In the genomic region with DNA sequence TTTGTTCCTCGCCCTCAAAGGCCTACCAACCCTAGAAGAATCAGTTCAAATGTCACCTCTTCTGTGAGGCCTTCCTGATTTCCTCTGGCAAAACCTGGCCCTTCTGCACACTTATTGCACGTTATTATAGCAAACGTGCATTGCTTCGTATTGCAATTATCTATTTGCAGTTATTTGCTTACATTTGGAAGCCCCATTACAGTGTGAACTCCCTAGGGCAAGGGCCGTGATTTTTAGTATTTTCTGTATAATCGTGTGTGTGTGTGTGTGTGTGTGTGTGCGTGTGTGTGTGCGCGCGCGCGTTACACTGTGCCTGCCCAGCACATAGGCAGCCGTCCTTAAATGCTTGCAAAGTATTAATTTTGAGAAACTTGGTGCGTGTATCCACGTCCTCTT, we compare ENCODE assay signal across 8 cellular contexts. TPM values are rescaled to one million over a fixed set of nuclear protein-coding genes. Genes with fewer than 3 reads are reported as not detected.
DNase-seq lines count a peak whose midpoint lies in the region; ATAC-seq, FAIRE-seq and TF ChIP-seq lines count a peak whose summit lies in the region.

No MANE protein-coding gene starts in this region.

- peaks cover 14% of the 10 kb centered on the region for H3K27me3 Mint-ChIP-seq in activated T-cell treated with anti-CD3 and anti-CD28 coated beads, Interleukin-2, amount 50 U/mL, for 24 hours

- intact Hi-C loops in lower leg skin (cut with DNase I; ENCODE audit: low total_unique reads) = no loop called here

- no peaks in the 10 kb centered on the region for H3K9me3 Mint-ChIP-seq in activated T-cell treated with anti-CD3 and anti-CD28 coated beads, Interleukin-2, amount 50 U/mL, for 24 hours

- WGBS in lower leg skin, 2 donors = 8 to 10% methylated on average over 15 of the region's 15 CpGs

- no peaks in the 10 kb centered on the region for H3K36me3 Mint-ChIP-seq in activated T-cell treated with anti-CD3 and anti-CD28 coated beads, Interleukin-2, amount 50 U/mL, for 24 hours (ENCODE audit: low read depth)

- peak overlapping the region; percentile 76 for H3K4me3 Mint-ChIP-seq in activated T-cell treated with anti-CD3 and anti-CD28 coated beads, Interleukin-2, amount 50 U/mL, for 24 hours

- peak; percentile 10 for ATAC-seq in HG03139 (IDR thresholded peaks at IDR 0.05; ENCODE audit: unreplicated experiment)

- no peak for FAIRE-seq in urothelium cell line (lab: Jason Lieb, UNC)

- TF ChIP-seq CTCF in astrocyte of the spinal cord (IDR thresholded peaks at IDR 0.05; ENCODE audit: low read depth, low read length) (no peak), lower leg skin (IDR thresholded peaks at IDR 0.05) (peak in 1 of 3 donors; percentile 8)

- TF ChIP-seq POLR2A in lower leg skin (IDR thresholded peaks at IDR 0.05) = no peak

- H3K4me1 Mint-ChIP-seq in activated T-cell treated with anti-CD3 and anti-CD28 coated beads, Interleukin-2, amount 50 U/mL, for 24 hours (ENCODE audit: low read depth) = peaks cover 20% of the 10 kb centered on the region

- peak overlapping the region; percentile 67 for H3K4me3 ChIP-seq in astrocyte of the spinal cord (ENCODE audit: low read depth, low read length)
- peak overlapping the region; percentile 50 for H3K4me3 ChIP-seq in lower leg skin (ENCODE audit: low read depth, poor library complexity, severe bottlenecking)

- in situ Hi-C loops in astrocyte of the spinal cord (cut with HindIII; ENCODE audit: low sequenced_read_pairs) = no loop called here

- no peak for DNase-seq in activated T-cell treated with anti-CD3 and anti-CD28 coated beads, Interleukin-2, amount 50 U/mL, for 24 hours
- no peak for DNase-seq in activated T-cell treated with anti-CD3 and anti-CD28 coated beads for 4 hours
- no peak for DNase-seq in astrocyte of the spinal cord (ENCODE audit: low read depth, low spot score)
- DNase-seq in lower leg skin (ENCODE audit: low spot score in 2 of 2) = no peak
- peak; percentile 29 for DNase-seq in urothelium cell line (ENCODE audit: low spot score)
- DNase-seq in NOMO-1 (lab: John Stamatoyannopoulos, UW; ENCODE audit: unreplicated experiment in 2 of 2) = no peak
- no peak for DNase-seq in COLO668 (lab: John Stamatoyannopoulos, UW; ENCODE audit: unreplicated experiment)

- peak overlapping the region; percentile 47 for H3K27ac Mint-ChIP-seq in activated T-cell treated with anti-CD3 and anti-CD28 coated beads, Interleukin-2, amount 50 U/mL, for 24 hours

RNA-seq across cellular contexts. Expression of a gene that starts 0.5 kb away (rescaled TPM):
- 1 to 10 TPM; 1.6 to 4.5 (median 3.4) TPM for total RNA-seq in lower leg skin

RNA-seq across cellular contexts. Expression of a gene that starts 5.5 kb away (rescaled TPM):
- 1 to 10 TPM in 1 of 4 donors, under 1 TPM in 2, not detected in 1; 0.38 to 2.7 (median 0.52) TPM for total RNA-seq in lower leg skin
